Comparison of ENCODE assay signal across 9 cellular contexts in the genomic region with DNA sequence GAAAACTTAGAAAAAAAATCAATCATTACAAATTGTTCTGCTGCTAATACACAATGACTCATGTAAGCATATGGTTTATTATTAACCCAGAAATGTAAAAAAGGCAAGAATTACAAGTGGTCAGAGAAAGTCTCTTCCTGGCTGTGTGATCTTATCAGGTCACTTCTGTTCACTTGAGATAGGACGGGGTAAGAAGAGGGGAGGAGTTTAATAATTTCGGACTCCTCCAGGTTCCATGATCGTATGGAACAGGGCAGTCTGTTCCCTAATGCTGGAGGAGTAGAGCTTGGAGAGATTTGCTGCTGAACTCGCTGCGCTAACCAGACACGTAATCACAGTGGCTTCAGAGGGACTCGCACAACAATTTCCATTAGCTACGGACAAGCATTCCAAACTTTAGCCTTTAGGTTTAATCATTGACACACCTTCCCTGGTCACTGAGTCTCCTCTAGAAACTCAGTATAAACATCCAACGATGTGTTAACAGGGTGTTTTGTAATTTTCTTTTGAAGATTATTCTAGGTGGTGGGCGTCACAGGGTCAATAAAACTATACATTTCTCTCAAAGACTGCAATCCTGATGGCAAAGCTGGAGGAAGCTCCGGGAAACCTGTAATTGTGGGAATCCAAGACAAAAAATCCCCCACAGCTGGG. TPM values are rescaled to one million over a fixed set of nuclear protein-coding genes. Genes with fewer than 3 reads are reported as not detected.
DNase-seq lines count a peak whose midpoint lies in the region; ATAC-seq and TF ChIP-seq lines count a peak whose summit lies in the region.
"Had no signal": no experiment of that assay in that cellular context is flagged by ENCODE, and none has a peak within 500 bp of the region (broad histone marks: within the 10 kb centered on the region; RNA-seq: fewer than 3 reads in every experiment).

No MANE protein-coding gene starts in this region.

- ATAC-seq in HG02571 (IDR thresholded peaks at IDR 0.05; ENCODE audit: unreplicated experiment) = peak; percentile 19
- ATAC-seq in T-cell (replicated peaks in 1 of 4) = no peak

- H3K9me3 Mint-ChIP-seq in T-cell (no peaks in the 10 kb centered on the region), osteocyte (ENCODE audit: unreplicated experiment) (peaks cover 11% of the 10 kb centered on the region)

- H3K27ac Mint-ChIP-seq in T-cell (peak overlapping the region; percentile 2 to 11), osteocyte (ENCODE audit: unreplicated experiment) (no peak overlapping the region)

- H3K27me3 Mint-ChIP-seq in T-cell (no peaks in the 10 kb centered on the region), osteocyte (ENCODE audit: unreplicated experiment) (no peaks in the 10 kb centered on the region)

- no peak for DNase-seq in T-cell
- peak; percentile 88 for DNase-seq in kidney glomerular epithelial cell (lab: John Stamatoyannopoulos, UW)
- DNase-seq in neuronal stem cell (ENCODE audit: low spot score) = no peak
- DNase-seq in NCI-H69 (lab: John Stamatoyannopoulos, UW) = no peak
- no peak for DNase-seq in osteocyte (ENCODE audit: extremely low spot score, unreplicated experiment)
- no peak for DNase-seq in NCI-H510A (lab: John Stamatoyannopoulos, UW)

- H3K4me2 ChIP-seq in neuronal stem cell (ENCODE audit: insufficient read depth, low read length, poor library complexity, severe bottlenecking) = no peak overlapping the region

- no peak overlapping the region for H2AFZ ChIP-seq in neuronal stem cell (ENCODE audit: low read length)

- no peak overlapping the region for H3K18ac ChIP-seq in neuronal stem cell (ENCODE audit: low read length)

- no peak overlapping the region for H3K4ac ChIP-seq in neuronal stem cell (ENCODE audit: low read length)

- H3K36me3 ChIP-seq in neuronal stem cell (replicated peaks in 1 of 2; ENCODE audit: control insufficient read depth in 2 of 2, insufficient read depth in 2 of 2, low read length in 2 of 2) = peaks cover 1 to 7% of the 10 kb centered on the region in 2 donors

- H4K91ac ChIP-seq in neuronal stem cell (ENCODE audit: low read depth, low read length, poor library complexity) = no peak overlapping the region

- H2BK5ac ChIP-seq in neuronal stem cell (ENCODE audit: low read length) = no peak overlapping the region

- TF ChIP-seq CTCF in osteocyte (IDR thresholded peaks at IDR 0.05) = no peak

- no peaks in the 10 kb centered on the region for H3K79me1 ChIP-seq in neuronal stem cell (ENCODE audit: low read depth, low read length)

- no peak overlapping the region for H2AK5ac ChIP-seq in neuronal stem cell (ENCODE audit: low read depth, low read length)

- H3K4me3 Mint-ChIP-seq in T-cell = peak overlapping the region; percentile 45 to 89 (median 67)
- H3K4me3 Mint-ChIP-seq in osteocyte (ENCODE audit: unreplicated experiment) = no peak overlapping the region

- H3K36me3 Mint-ChIP-seq in T-cell (peaks cover 34% of the 10 kb centered on the region), osteocyte (ENCODE audit: unreplicated experiment) (no peaks in the 10 kb centered on the region)

- H3K9ac ChIP-seq in neuronal stem cell (ENCODE audit: low read depth, low read length, poor library complexity) = no peak overlapping the region

- no peak overlapping the region for H2BK120ac ChIP-seq in neuronal stem cell (ENCODE audit: low read depth, low read length)

- no peak overlapping the region for H2BK12ac ChIP-seq in neuronal stem cell (ENCODE audit: low read length)

- CTCF ChIA-PET in T-cell (lab: Charles Lee) = interaction anchor here in 1 of 2 donors (1.2 kb wide), 1 partner anchor 42 kb away, joined by 3 read pairs; no protein-coding TSS in a partner anchor

- no peak overlapping the region for H3K23ac ChIP-seq in neuronal stem cell (ENCODE audit: low read depth, low read length, poor library complexity)

- H3K27me3 ChIP-seq in neuronal stem cell (ENCODE audit: control insufficient read depth in 3 of 3, insufficient read depth in 3 of 3, low read depth in 1 of 3, low read length in 3 of 3) = no peaks in the 10 kb centered on the region

- H3K4me1 Mint-ChIP-seq in T-cell (peaks cover 47 to 63% (median 51%) of the 10 kb centered on the region in 3 donors), osteocyte (ENCODE audit: unreplicated experiment) (peaks cover 7% of the 10 kb centered on the region)

- H3K27ac ChIP-seq in neuronal stem cell (replicated peaks; ENCODE audit: low read length) = no peak overlapping the region
- H3K27ac ChIP-seq: SK-N-MC had no signal

- POLR2A ChIA-PET in T-cell (lab: Charles Lee) = interaction anchor here in 1 of 2 donors (0.7 kb wide), 1 partner anchor 9 kb away, joined by 5 read pairs; no protein-coding TSS in a partner anchor

- no CpG with 5 or more reads among the region's 11 CpGs for WGBS in neuronal stem cell (ENCODE audit: extremely low coverage in 2 of 2, insufficient read length in 2 of 2, insufficient replicate concordance in 1 of 2), 2 donors

- no peak overlapping the region for H3K14ac ChIP-seq in neuronal stem cell (ENCODE audit: low read length)

- peaks cover 0 to 3% of the 10 kb centered on the region in 2 donors for H3K4me1 ChIP-seq in neuronal stem cell (ENCODE audit: control insufficient read depth in 2 of 2, insufficient read depth in 1 of 2, low read depth in 1 of 2, low read length in 2 of 2)

- peaks cover 0 to 4% of the 10 kb centered on the region in 2 donors for H3K9me3 ChIP-seq in neuronal stem cell (replicated peaks in 1 of 2; ENCODE audit: control insufficient read depth in 2 of 2, insufficient read depth in 1 of 2, low read depth in 1 of 2, low read length in 2 of 2)

- H3K4me3 ChIP-seq in GM08714 (ENCODE audit: low read length) (peak overlapping the region; percentile 91), neuronal stem cell (ENCODE audit: low read length in 2 of 2) (no peak overlapping the region)

- H2BK15ac ChIP-seq in neuronal stem cell (ENCODE audit: low read length) = no peak overlapping the region

- no peak overlapping the region for H4K8ac ChIP-seq in neuronal stem cell (ENCODE audit: low read depth, low read length)

RNA-seq across cellular contexts. Expression of a gene that starts 1.3 kb away (rescaled TPM):
- total RNA-seq in T-cell (10 to 100 TPM; 13.5 to 22.2 (median 17.3) TPM), osteocyte (5.4 and 7.1 TPM in 2 replicates)
- polyA plus RNA-seq in neuronal stem cell (2013, experiment 1 of 2) = 27.5 TPM
- polyA plus RNA-seq in neuronal stem cell (2013, experiment 2 of 2) = 27.8 TPM

RNA-seq across cellular contexts. Expression of a gene that starts 1.4 kb away (rescaled TPM):
- 10 to 100 TPM; 12.7 to 16.1 (median 13.7) TPM for total RNA-seq in T-cell
- polyA plus RNA-seq in neuronal stem cell (2013, experiment 1 of 2) = 35.2 TPM
- 34.5 TPM for polyA plus RNA-seq in neuronal stem cell (2013, experiment 2 of 2)
- 5.6 and 7.8 TPM in 2 replicates for total RNA-seq in osteocyte

RNA-seq across cellular contexts. Expression of a gene that starts 57.9 kb away (rescaled TPM):
- total RNA-seq in T-cell (under 1 TPM in 1 of 5 donors, not detected in 4; 0.03 TPM), osteocyte (not detected in 2 replicates)
- polyA plus RNA-seq in neuronal stem cell (2013, experiment 1 of 2) = 0.03 TPM
- polyA plus RNA-seq in neuronal stem cell (2013, experiment 2 of 2) = 0.01 TPM
